1 cellular context compared by ENCODE assay signal in genomic region chr2:23399674-23400261, GRCh38.
TF ChIP-seq lines count a peak whose summit lies in the region.

No MANE protein-coding gene starts in this region.

TF ChIP-seq in K562, 482 proteins besides CTCF, POLR2A, EP300 and RAD21 (continued from another document):
- TF ChIP-seq, protein P1, sequence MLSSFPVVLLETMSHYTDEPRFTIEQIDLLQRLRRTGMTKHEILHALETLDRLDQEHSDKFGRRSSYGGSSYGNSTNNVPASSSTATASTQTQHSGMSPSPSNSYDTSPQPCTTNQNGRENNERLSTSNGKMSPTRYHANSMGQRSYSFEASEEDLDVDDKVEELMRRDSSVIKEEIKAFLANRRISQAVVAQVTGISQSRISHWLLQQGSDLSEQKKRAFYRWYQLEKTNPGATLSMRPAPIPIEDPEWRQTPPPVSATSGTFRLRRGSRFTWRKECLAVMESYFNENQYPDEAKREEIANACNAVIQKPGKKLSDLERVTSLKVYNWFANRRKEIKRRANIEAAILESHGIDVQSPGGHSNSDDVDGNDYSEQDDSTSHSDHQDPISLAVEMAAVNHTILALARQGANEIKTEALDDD (IDR thresholded peaks at IDR 0.05): peak; percentile 91
- TF ChIP-seq NFE2 (IDR thresholded peaks at IDR 0.05; ENCODE audit: low read depth) (peak; percentile 62), ZNF696 (CRISPR knock-in tag; conservative IDR thresholded peaks at IDR 0.05) (no peak), CHD1 (IDR thresholded peaks at IDR 0.05; ENCODE audit: low read length) (no peak), FOSL1 (tag; conservative IDR thresholded peaks at IDR 0.05) (0 out of 2 replicates have a peak, but pooled peaks have one; percentile 24), BACH1 (tag; IDR thresholded peaks at IDR 0.05) (peak; percentile 74; the same call in 1 of the 2 replicates), ETV1 (tag; conservative IDR thresholded peaks at IDR 0.05; ENCODE audit: low read depth) (peak; percentile 56; the same call in 1 of the 2 replicates), DEAF1 (CRISPR knock-in tag; IDR thresholded peaks at IDR 0.05) (peak; percentile 37), C11orf30 (IDR thresholded peaks at IDR 0.05; ENCODE audit: low read depth) (peak; percentile 87), MAFK (IDR thresholded peaks at IDR 0.05; ENCODE audit: low read length) (peak; percentile 47; the same call in 1 of the 2 replicates), VEZF1 (CRISPR knock-in tag; IDR thresholded peaks at IDR 0.05) (0 out of 2 replicates have a peak, but pooled peaks have one; percentile 22)
- TF ChIP-seq, protein P2, sequence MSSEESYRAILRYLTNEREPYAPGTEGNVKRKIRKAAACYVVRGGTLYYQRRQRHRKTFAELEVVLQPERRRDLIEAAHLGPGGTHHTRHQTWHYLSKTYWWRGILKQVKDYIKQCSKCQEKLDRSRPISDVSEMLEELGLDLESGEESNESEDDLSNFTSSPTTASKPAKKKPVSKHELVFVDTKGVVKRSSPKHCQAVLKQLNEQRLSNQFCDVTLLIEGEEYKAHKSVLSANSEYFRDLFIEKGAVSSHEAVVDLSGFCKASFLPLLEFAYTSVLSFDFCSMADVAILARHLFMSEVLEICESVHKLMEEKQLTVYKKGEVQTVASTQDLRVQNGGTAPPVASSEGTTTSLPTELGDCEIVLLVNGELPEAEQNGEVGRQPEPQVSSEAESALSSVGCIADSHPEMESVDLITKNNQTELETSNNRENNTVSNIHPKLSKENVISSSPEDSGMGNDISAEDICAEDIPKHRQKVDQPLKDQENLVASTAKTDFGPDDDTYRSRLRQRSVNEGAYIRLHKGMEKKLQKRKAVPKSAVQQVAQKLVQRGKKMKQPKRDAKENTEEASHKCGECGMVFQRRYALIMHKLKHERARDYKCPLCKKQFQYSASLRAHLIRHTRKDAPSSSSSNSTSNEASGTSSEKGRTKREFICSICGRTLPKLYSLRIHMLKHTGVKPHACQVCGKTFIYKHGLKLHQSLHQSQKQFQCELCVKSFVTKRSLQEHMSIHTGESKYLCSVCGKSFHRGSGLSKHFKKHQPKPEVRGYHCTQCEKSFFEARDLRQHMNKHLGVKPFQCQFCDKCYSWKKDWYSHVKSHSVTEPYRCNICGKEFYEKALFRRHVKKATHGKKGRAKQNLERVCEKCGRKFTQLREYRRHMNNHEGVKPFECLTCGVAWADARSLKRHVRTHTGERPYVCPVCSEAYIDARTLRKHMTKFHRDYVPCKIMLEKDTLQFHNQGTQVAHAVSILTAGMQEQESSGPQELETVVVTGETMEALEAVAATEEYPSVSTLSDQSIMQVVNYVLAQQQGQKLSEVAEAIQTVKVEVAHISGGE (CRISPR knock-in tag; IDR thresholded peaks at IDR 0.05): no peak
